Comparison of ENCODE assay signal across 11 cellular contexts in the genomic region with DNA sequence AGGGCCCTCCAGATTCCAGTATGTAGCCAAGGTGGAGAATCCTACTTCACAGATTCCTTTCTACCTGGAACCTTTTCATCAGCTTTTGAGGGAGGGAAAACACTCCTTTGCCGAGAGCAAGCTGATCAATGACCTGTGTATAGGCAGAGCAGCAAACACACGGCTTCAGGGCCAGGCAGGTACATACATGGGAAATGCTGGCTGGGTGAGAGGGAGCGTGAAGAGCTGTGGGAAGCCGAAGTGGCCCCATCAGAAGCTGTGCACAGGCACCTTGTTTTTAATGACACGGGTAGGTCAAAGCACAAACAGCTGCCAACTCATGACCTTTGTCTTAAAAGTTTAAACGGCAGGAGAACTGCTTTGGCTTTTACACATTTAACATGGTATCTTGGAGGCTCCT. TPM values are rescaled to one million over a fixed set of nuclear protein-coding genes. Genes with fewer than 3 reads are reported as not detected.
DNase-seq lines count a peak whose midpoint lies in the region; ATAC-seq and TF ChIP-seq lines count a peak whose summit lies in the region.
"Had no signal": no experiment of that assay in that cellular context is flagged by ENCODE, and none has a peak within 500 bp of the region (broad histone marks: within the 10 kb centered on the region; RNA-seq: fewer than 3 reads in every experiment).

No MANE protein-coding gene starts in this region.

- DNase-seq in left ventricle myocardium inferior (no peak), Right ventricle myocardium inferior (ENCODE audit: missing footprints) (no peak), T-helper 17 cell (no peak), mesenteric fat pad (ENCODE audit: low spot score) (peak; percentile 53), LoVo (ENCODE audit: low spot score) (no peak), NCI-H146 treated with DMSO at 0.1 percent for 48 hours (lab: John Stamatoyannopoulos, UW; ENCODE audit: unreplicated experiment) (no peak)
- DNase-seq in stimulated activated CD4-positive, alpha-beta T cell treated with anti-CD3 and anti-CD28 coated beads, Interleukin-2, amount 100 ng/mL, for 48 hours: no peak
- DNase-seq: hippocampal formation, mammary epithelial cell, NCI-H2029 had no signal

- WGBS in urinary bladder: 77% methylated on average over 6 of the region's 6 CpGs

- H3K4me1 ChIP-seq in left ventricle myocardium inferior: peaks cover 41% of the 10 kb centered on the region
- H3K4me1 ChIP-seq in urinary bladder (ENCODE audit: insufficient read depth): no peaks in the 10 kb centered on the region

- H3K27me3 ChIP-seq in left ventricle myocardium inferior (ENCODE audit: low read depth): no peaks in the 10 kb centered on the region

- H3K4me1 Mint-ChIP-seq in T-helper 17 cell: peaks cover 72% of the 10 kb centered on the region

- intact Hi-C loops in left ventricle myocardium inferior (cut with micrococcal nuclease): no loop called here
- intact Hi-C loops in Right ventricle myocardium inferior (cut with DNase I): no loop called here

- H3K4me3 ChIP-seq in left ventricle myocardium inferior: peak overlapping the region; percentile 51
- H3K4me3 ChIP-seq in urinary bladder (ENCODE audit: low read depth, low read length): peak overlapping the region; percentile 17

- H3K4me3 Mint-ChIP-seq in T-helper 17 cell: peak overlapping the region; percentile 100

- H3K27ac Mint-ChIP-seq in T-helper 17 cell: peak overlapping the region; percentile 83

- H3K36me3 ChIP-seq in left ventricle myocardium inferior (peaks cover 26% of the 10 kb centered on the region), urinary bladder (ENCODE audit: insufficient read depth) (peaks cover under 1% of the 10 kb centered on the region)

- no peaks in the 10 kb centered on the region for H3K27me3 Mint-ChIP-seq in T-helper 17 cell

- no peak overlapping the region for H3K27ac ChIP-seq in left ventricle myocardium inferior (replicated peaks)
- H3K27ac ChIP-seq in urinary bladder (ENCODE audit: low read depth): no peak overlapping the region

- H3K36me3 Mint-ChIP-seq in T-helper 17 cell (ENCODE audit: low read depth): peaks cover 25% of the 10 kb centered on the region

- ATAC-seq in Right ventricle myocardium inferior (no peak), T-helper 17 cell (no peak)

- no peak for TF ChIP-seq CTCF in left ventricle myocardium inferior (IDR thresholded peaks at IDR 0.05; ENCODE audit: borderline replicate concordance)

- H3K9me3 ChIP-seq in left ventricle myocardium inferior (replicated peaks) (no peaks in the 10 kb centered on the region), T-helper 17 cell (ENCODE audit: control insufficient read depth, low read length, poor library complexity, severe bottlenecking) (no peaks in the 10 kb centered on the region)

RNA-seq across cellular contexts. Expression of gene STARD5, which starts 25.3 kb away (rescaled TPM):
- total RNA-seq in left ventricle myocardium inferior (2.5 TPM), Right ventricle myocardium inferior (2.2 TPM), T-helper 17 cell (1 to 10 TPM; 4.3 to 4.6 TPM), mesenteric fat pad (3.3 TPM), urinary bladder (25.5 TPM)
- polyA plus RNA-seq in urinary bladder: 15.9 TPM
